In genomic region chr17:17415006-17415405, GRCh38 we compare ENCODE assay signal across 2 cellular contexts.
TF ChIP-seq lines count a peak whose summit lies in the region.

No MANE protein-coding gene starts in this region.

TF ChIP-seq in IMR-90, 13 proteins besides CTCF, POLR2A, EP300 and RAD21:
- TF ChIP-seq USF2 (IDR thresholded peaks at IDR 0.05; ENCODE audit: low read depth, low read length) (no peak), BHLHE40 (IDR thresholded peaks at IDR 0.05; ENCODE audit: low read depth, low read length) (no peak), NFE2L2 (IDR thresholded peaks at IDR 0.05; ENCODE audit: low read depth, low read length) (no peak), ELK1 (IDR thresholded peaks at IDR 0.05; ENCODE audit: borderline replicate concordance, low read depth, low read length) (no peak), MAZ (IDR thresholded peaks at IDR 0.05; ENCODE audit: borderline replicate concordance, low read depth, low read length) (no peak), RFX5 (IDR thresholded peaks at IDR 0.05; ENCODE audit: low read depth, low read length) (no peak), SMC3 (IDR thresholded peaks at IDR 0.05; ENCODE audit: low read depth, low read length) (no peak), MXI1 (IDR thresholded peaks at IDR 0.05; ENCODE audit: borderline replicate concordance, low read depth, low read length) (no peak), CHD1 (IDR thresholded peaks at IDR 0.05; ENCODE audit: low read depth, low read length) (no peak), CEBPB (IDR thresholded peaks at IDR 0.05; ENCODE audit: low read depth, low read length) (no peak), MAFK (IDR thresholded peaks at IDR 0.05; ENCODE audit: low read depth, low read length) (no peak), FOS (IDR thresholded peaks at IDR 0.05; ENCODE audit: low read depth, low read length) (no peak), RCOR1 (IDR thresholded peaks at IDR 0.05; ENCODE audit: insufficient replicate concordance, low read length) (no peak)

TF ChIP-seq in K562, 482 proteins besides CTCF, POLR2A, EP300 and RAD21:
- TF ChIP-seq ZNF12 (CRISPR knock-in tag; IDR thresholded peaks at IDR 0.05) (no peak), MAFF (IDR thresholded peaks at IDR 0.05; ENCODE audit: low read length) (no peak), IFI16 (CRISPR knock-in tag; IDR thresholded peaks at IDR 0.05) (no peak), BACH1 (tag; IDR thresholded peaks at IDR 0.05) (no peak), NR0B1 (IDR thresholded peaks at IDR 0.05; ENCODE audit: partially characterized antibody) (no peak), NR2C1 (IDR thresholded peaks at IDR 0.05) (no peak), NR2C1 (tag; IDR thresholded peaks at IDR 0.05) (no peak), MBD2 (IDR thresholded peaks at IDR 0.05; ENCODE audit: borderline replicate concordance, low read depth) (no peak), SAFB2 (IDR thresholded peaks at IDR 0.05; ENCODE audit: borderline replicate concordance, low read depth, low read length, severe bottlenecking) (no peak), KAT7 (CRISPR knock-in tag; IDR thresholded peaks at IDR 0.05; ENCODE audit: borderline replicate concordance) (no peak), CHD7 (IDR thresholded peaks at IDR 0.05; ENCODE audit: low read depth, low read length) (no peak), KDM1A (IDR thresholded peaks at IDR 0.05) (no peak), POLR3A (IDR thresholded peaks at IDR 0.05; ENCODE audit: borderline replicate concordance, extremely low read depth, insufficient read depth, insufficient read length) (no peak), CBX8 (IDR thresholded peaks at IDR 0.05; ENCODE audit: borderline replicate concordance, extremely low read depth, low read depth, low read length, poor library complexity, severe bottlenecking) (no peak), ELF1 (tag; IDR thresholded peaks at IDR 0.05) (no peak), ZNF766 (CRISPR knock-in tag; conservative IDR thresholded peaks at IDR 0.05) (no peak), ZNF696 (CRISPR knock-in tag; conservative IDR thresholded peaks at IDR 0.05) (no peak), POLR3G (IDR thresholded peaks at IDR 0.05; ENCODE audit: extremely low read depth, insufficient read length, insufficient replicate concordance) (no peak), E2F4 (CRISPR knock-in tag; IDR thresholded peaks at IDR 0.05; ENCODE audit: low read depth) (no peak)
